ENCODE assay signal across 8 cellular contexts in genomic region chr6:32151885-32152311, GRCh38. TPM values are rescaled to one million over a fixed set of nuclear protein-coding genes. Genes with fewer than 3 reads are reported as not detected.
DNase-seq lines count a peak whose midpoint lies in the region; ATAC-seq and TF ChIP-seq lines count a peak whose summit lies in the region.

PRRT1 (minus strand) TSS chr6:32151939; CDS start chr6:32151827, 112 bp downstream.

- DNase-seq in DMS 273 (lab: John Stamatoyannopoulos, UW; ENCODE audit: unreplicated experiment) (peak; percentile 63), DMS 273 treated with DMSO at 0.1 percent for 48 hours (lab: John Stamatoyannopoulos, UW) (no peak), DMS79 (lab: John Stamatoyannopoulos, UW) (no peak), MM.1S (no peak)
- no peak for DNase-seq in activated naive CD8-positive, alpha-beta T cell treated with anti-CD3 and anti-CD28 coated beads for 36 hours
- DNase-seq in stimulated activated naive CD8-positive, alpha-beta T cell treated with anti-CD3 and anti-CD28 coated beads, Interleukin-15, amount 100 ng/mL, for 72 hours, result no peak
- no peak for DNase-seq in activated CD4-positive, alpha-beta T cell treated with anti-CD3 and anti-CD28 coated beads for 4 hours

- H3K36me3 ChIP-seq in MM.1S (replicated peaks; ENCODE audit: insufficient read depth, low read length), result no peaks in the 10 kb centered on the region

- H3K27ac Mint-ChIP-seq in activated naive CD8-positive, alpha-beta T cell treated with anti-CD3 and anti-CD28 coated beads for 36 hours, result peak within 1 kb of the TSS; percentile 26
- H3K27ac Mint-ChIP-seq in stimulated activated naive CD8-positive, alpha-beta T cell treated with anti-CD3 and anti-CD28 coated beads, Interleukin-15, amount 100 ng/mL, for 72 hours, result peak within 1 kb of the TSS; percentile 64 to 78

- H3K4me2 ChIP-seq in MM.1S (ENCODE audit: low read depth, low read length), result no peak within 1 kb of the TSS

- H3K4me3 ChIP-seq in iPS-11a (ENCODE audit: low read depth, low read length), result peak within 1 kb of the TSS; percentile 93
- H3K4me3 ChIP-seq in MM.1S (ENCODE audit: low read length), result no peak within 1 kb of the TSS

- H3K27me3 Mint-ChIP-seq in activated naive CD8-positive, alpha-beta T cell treated with anti-CD3 and anti-CD28 coated beads for 36 hours, result peaks cover 21% of the 10 kb centered on the region
- peaks cover 22% of the 10 kb centered on the region for H3K27me3 Mint-ChIP-seq in stimulated activated naive CD8-positive, alpha-beta T cell treated with anti-CD3 and anti-CD28 coated beads, Interleukin-15, amount 100 ng/mL, for 72 hours

- H3K27ac ChIP-seq in MM.1S (ENCODE audit: low read length), result no peak within 1 kb of the TSS

- no peak for ATAC-seq in stimulated activated naive CD8-positive, alpha-beta T cell treated with anti-CD3 and anti-CD28 coated beads, Interleukin-15, amount 100 ng/mL, for 72 hours

- no peak for TF ChIP-seq CTCF in MM.1S (IDR thresholded peaks at IDR 0.05; ENCODE audit: low read length)

- peaks cover 56% of the 10 kb centered on the region for H3K4me1 Mint-ChIP-seq in activated naive CD8-positive, alpha-beta T cell treated with anti-CD3 and anti-CD28 coated beads for 36 hours
- peaks cover 74% of the 10 kb centered on the region for H3K4me1 Mint-ChIP-seq in stimulated activated naive CD8-positive, alpha-beta T cell treated with anti-CD3 and anti-CD28 coated beads, Interleukin-15, amount 100 ng/mL, for 72 hours

- no peaks in the 10 kb centered on the region for H3K9me3 Mint-ChIP-seq in activated naive CD8-positive, alpha-beta T cell treated with anti-CD3 and anti-CD28 coated beads for 36 hours
- no peaks in the 10 kb centered on the region for H3K9me3 Mint-ChIP-seq in stimulated activated naive CD8-positive, alpha-beta T cell treated with anti-CD3 and anti-CD28 coated beads, Interleukin-15, amount 100 ng/mL, for 72 hours

- H3K4me1 ChIP-seq in MM.1S (ENCODE audit: low read length), result 0 out of 2 replicates have a peak, but pooled peaks cover 4% of the 10 kb centered on the region

- no peaks in the 10 kb centered on the region for H3K9me3 ChIP-seq in MM.1S (replicated peaks; ENCODE audit: insufficient read depth, low read length)

- H3K36me3 Mint-ChIP-seq in activated naive CD8-positive, alpha-beta T cell treated with anti-CD3 and anti-CD28 coated beads for 36 hours, result peaks cover 7% of the 10 kb centered on the region

- H3K27me3 ChIP-seq in MM.1S (replicated peaks; ENCODE audit: insufficient read depth, low read length), result peaks cover 70% of the 10 kb centered on the region

- H3K79me2 ChIP-seq in MM.1S (ENCODE audit: low read length), result no peaks in the 10 kb centered on the region

- no peak within 1 kb of the TSS for H3K9ac ChIP-seq in MM.1S (ENCODE audit: low read length)

- H2AFZ ChIP-seq in MM.1S (ENCODE audit: low read length), result no peak within 1 kb of the TSS

- H4K20me1 ChIP-seq in MM.1S (ENCODE audit: insufficient read depth, low read length), result no peaks in the 10 kb centered on the region

- peak within 1 kb of the TSS; percentile 97 for H3K4me3 Mint-ChIP-seq in activated naive CD8-positive, alpha-beta T cell treated with anti-CD3 and anti-CD28 coated beads for 36 hours
- H3K4me3 Mint-ChIP-seq in stimulated activated naive CD8-positive, alpha-beta T cell treated with anti-CD3 and anti-CD28 coated beads, Interleukin-15, amount 100 ng/mL, for 72 hours, result peak within 1 kb of the TSS; percentile 91 to 95

- H3K9me2 ChIP-seq in MM.1S (replicated peaks; ENCODE audit: insufficient read depth, low read length), result no peaks in the 10 kb centered on the region

- H3F3A ChIP-seq in MM.1S (ENCODE audit: insufficient read depth, low read length), result no peaks in the 10 kb centered on the region

RNA-seq across cellular contexts. Expression of gene PRRT1, which starts in this region (rescaled TPM):
- 1 to 10 TPM; 1.4 to 1.5 TPM for total RNA-seq in activated naive CD8-positive, alpha-beta T cell treated with anti-CD3 and anti-CD28 coated beads for 36 hours
